Comparison of ENCODE assay signal across 10 cellular contexts in the genomic region with DNA sequence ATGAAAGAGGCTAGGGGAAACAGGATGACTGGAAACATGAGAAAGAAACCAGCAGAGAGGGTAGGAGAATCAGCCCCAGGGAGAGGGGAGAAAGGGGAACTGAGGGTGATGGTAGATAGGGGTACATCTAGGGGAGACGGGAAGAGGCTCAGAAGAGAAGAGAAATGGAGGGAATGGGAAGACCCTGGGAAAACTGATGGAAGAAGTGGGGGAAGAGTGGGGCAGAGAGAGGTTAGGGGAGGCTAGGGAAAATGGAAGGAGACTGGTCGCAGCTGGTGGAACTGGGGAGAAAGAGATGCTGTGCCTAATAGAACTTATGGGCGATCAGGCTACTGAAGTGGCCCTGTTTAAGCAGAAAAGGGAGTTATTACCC. TPM values are rescaled to one million over a fixed set of nuclear protein-coding genes. Genes with fewer than 3 reads are reported as not detected.
A peak's percentile ranks its signal among the peaks of the same experiment; 100 is the strongest.
DNase-seq lines count a peak whose midpoint lies in the region; ATAC-seq and TF ChIP-seq lines count a peak whose summit lies in the region.
"Had no signal": no experiment of that assay in that cellular context is flagged by ENCODE, and none has a peak within 500 bp of the region (broad histone marks: within the 10 kb centered on the region; RNA-seq: fewer than 3 reads in every experiment).

No MANE protein-coding gene starts in this region.

- H3K27ac Mint-ChIP-seq in activated T-cell treated with anti-CD3 and anti-CD28 coated beads, Interleukin-2, amount 50 U/mL, for 72 hours = peak overlapping the region; percentile 58

- no peaks in the 10 kb centered on the region for H3K27me3 Mint-ChIP-seq in activated T-cell treated with anti-CD3 and anti-CD28 coated beads, Interleukin-2, amount 50 U/mL, for 72 hours (ENCODE audit: low read depth)

- intact Hi-C loops in body of pancreas (cut with DNase I) = no loop called here
- intact Hi-C loops in lower leg skin (cut with DNase I; ENCODE audit: low total_unique reads) = no loop called here

- no peaks in the 10 kb centered on the region for H3K9me3 Mint-ChIP-seq in activated T-cell treated with anti-CD3 and anti-CD28 coated beads, Interleukin-2, amount 50 U/mL, for 72 hours

- no peak for TF ChIP-seq POLR2A in body of pancreas (IDR thresholded peaks at IDR 0.05)
- TF ChIP-seq POLR2A in lower leg skin (IDR thresholded peaks at IDR 0.05) = no peak
- TF ChIP-seq POLR2A in tibial nerve (IDR thresholded peaks at IDR 0.05) = no peak

- TF ChIP-seq EP300 in tibial nerve (IDR thresholded peaks at IDR 0.05) = no peak

- TF ChIP-seq CTCF in body of pancreas (IDR thresholded peaks at IDR 0.05) (no peak), lower leg skin (IDR thresholded peaks at IDR 0.05) (no peak), tibial nerve (IDR thresholded peaks at IDR 0.05) (no peak)

- H3K27ac ChIP-seq in body of pancreas (peak overlapping the region in 3 of 4 donors; percentile 23 to 39 (median 35)), tibial nerve (peak overlapping the region; percentile 41 to 85 (median 50))
- H3K27ac ChIP-seq: C4-2B had no signal

- peak overlapping the region; percentile 82 to 84 for H3K4me3 Mint-ChIP-seq in activated T-cell treated with anti-CD3 and anti-CD28 coated beads, Interleukin-2, amount 50 U/mL, for 72 hours

- H3K4me1 ChIP-seq in body of pancreas (peaks cover 11% of the 10 kb centered on the region), tibial nerve (peaks cover 0 to 36% (median 2%) of the 10 kb centered on the region in 4 donors)

- DNase-seq in activated T-cell treated with anti-CD3 and anti-CD28 coated beads, Interleukin-2, amount 50 U/mL, for 72 hours = no peak
- DNase-seq in activated T-cell treated with anti-CD3 and anti-CD28 coated beads for 4 hours (no peak), body of pancreas (no peak), lower leg skin (ENCODE audit: low spot score in 2 of 2) (no peak), tibial nerve (ENCODE audit: low spot score in 2 of 2) (no peak), NCI-H1417 treated with DMSO at 0.1 percent for 48 hours (lab: John Stamatoyannopoulos, UW) (no peak)

- H3K4me1 Mint-ChIP-seq in activated T-cell treated with anti-CD3 and anti-CD28 coated beads, Interleukin-2, amount 50 U/mL, for 72 hours (ENCODE audit: low read depth) = peaks cover 17% of the 10 kb centered on the region

- 81 to 85% methylated on average over 3 of the region's 3 CpGs for WGBS in body of pancreas, 2 donors
- 77 to 84% methylated on average over 3 of the region's 3 CpGs for WGBS in lower leg skin, 2 donors
- 59 to 67% methylated on average over 3 of the region's 3 CpGs for WGBS in tibial nerve, 2 donors

- H3K36me3 Mint-ChIP-seq in activated T-cell treated with anti-CD3 and anti-CD28 coated beads, Interleukin-2, amount 50 U/mL, for 72 hours (ENCODE audit: insufficient read depth in 2 of 2) = peaks cover 0 to 2% of the 10 kb centered on the region in 2 donors

- H3K36me3 ChIP-seq in body of pancreas (replicated peaks in 1 of 2; ENCODE audit: insufficient read depth in 1 of 2, low read depth in 2 of 2) = no peaks in the 10 kb centered on the region
- H3K36me3 ChIP-seq in tibial nerve = peaks cover 0 to 14% (median 0%) of the 10 kb centered on the region in 3 donors

- ATAC-seq in activated T-cell treated with anti-CD3 and anti-CD28 coated beads, Interleukin-2, amount 50 U/mL, for 72 hours (replicated peaks in 1 of 2) = no peak
- ATAC-seq in body of pancreas (no peak), GM18502 (IDR thresholded peaks at IDR 0.05; ENCODE audit: poor library complexity, unreplicated experiment) (no peak), HG02981 (IDR thresholded peaks at IDR 0.05; ENCODE audit: unreplicated experiment) (no peak)

- no peak overlapping the region for H3K4me3 ChIP-seq in body of pancreas
- H3K4me3 ChIP-seq in lower leg skin (ENCODE audit: low read depth, poor library complexity, severe bottlenecking) = peak overlapping the region; percentile 9
- H3K4me3 ChIP-seq in tibial nerve = peak overlapping the region; percentile 13 to 53 (median 29)

- H3K9me3 ChIP-seq in body of pancreas = no peaks in the 10 kb centered on the region
- H3K9me3 ChIP-seq in tibial nerve = no peaks in the 10 kb centered on the region

- H3K27me3 ChIP-seq in body of pancreas (no peaks in the 10 kb centered on the region), tibial nerve (no peaks in the 10 kb centered on the region)

RNA-seq across cellular contexts. Expression of gene PROCR, which starts 0.5 kb away (rescaled TPM):
- total RNA-seq in activated T-cell treated with anti-CD3 and anti-CD28 coated beads, Interleukin-2, amount 50 U/mL, for 72 hours = 1 to 10 TPM; 1.1 to 1.7 TPM
- total RNA-seq in body of pancreas (10 to 100 TPM in 1 of 2 donors, 1 to 10 TPM in 1; 4.0 to 14.8 TPM), lower leg skin (10 to 100 TPM in 3 of 4 donors, 1 to 10 TPM in 1; 5.7 to 32.2 (median 26.1) TPM), tibial nerve (100 to 1,000 TPM in 2 of 4 donors, 10 to 100 TPM in 2; 40.9 to 132 (median 94.6) TPM)

RNA-seq across cellular contexts. Expression of gene EDEM2, which starts 25.3 kb away (rescaled TPM):
- total RNA-seq in activated T-cell treated with anti-CD3 and anti-CD28 coated beads, Interleukin-2, amount 50 U/mL, for 72 hours = 10 to 100 TPM; 33.5 to 35.8 TPM
- total RNA-seq in body of pancreas = 10 to 100 TPM; 18.1 to 24.6 TPM
- total RNA-seq in lower leg skin = 10 to 100 TPM in 3 of 4 donors, 1 to 10 TPM in 1; 8.8 to 18.7 (median 16.6) TPM
- 10 to 100 TPM; 19.6 to 29.7 (median 25.2) TPM for total RNA-seq in tibial nerve

RNA-seq across cellular contexts. Expression of gene MMP24, which starts 54.1 kb away (rescaled TPM):
- not detected for total RNA-seq in activated T-cell treated with anti-CD3 and anti-CD28 coated beads, Interleukin-2, amount 50 U/mL, for 72 hours
- 1 to 10 TPM; 3.0 to 9.3 TPM for total RNA-seq in body of pancreas
- under 1 TPM in 3 of 4 donors, not detected in 1; 0.11 to 0.71 (median 0.27) TPM for total RNA-seq in lower leg skin
- total RNA-seq in tibial nerve = under 1 TPM in 3 of 4 donors, not detected in 1; 0.21 to 0.78 (median 0.66) TPM
- total RNA-seq: T-helper 2 cell treated with Interferon-gamma antibody and Interleukin-4, amounts not matched to agents 100 ng/mL and 5 ng/mL, for 36 hours had no signal

Comparison
In these comparisons a context has a peak if more than half of its experiments do, and no peak if none do; other contexts are left out.
1. H3K4me3 ChIP-seq: peak in lower leg skin (single experiment) and tibial nerve (4 of 4); none in body of pancreas (0 of 2).